29 cellular contexts compared by ENCODE assay signal in genomic region chr18:79367989-79368388, GRCh38. TPM values are rescaled to one million over a fixed set of nuclear protein-coding genes. Genes with fewer than 3 reads are reported as not detected.
DNase-seq lines count a peak whose midpoint lies in the region; ATAC-seq lines count a peak whose summit lies in the region.
"Had no signal": no experiment of that assay in that cellular context is flagged by ENCODE, and none has a peak within 500 bp of the region (broad histone marks: within the 10 kb centered on the region; RNA-seq: fewer than 3 reads in every experiment).

No MANE protein-coding gene starts in this region.

- H2AK5ac ChIP-seq in mesenchymal stem cell (ENCODE audit: low read length, severe bottlenecking), result no peak overlapping the region

- H3K27ac ChIP-seq in BLaER1 treated with 17β-estradiol and CSF1 and Interleukin-3, amounts not matched to agents 10 nM and 100 nM, result no peak overlapping the region
- H3K27ac ChIP-seq in KOPT-K1 (ENCODE audit: low read depth, low read length, poor library complexity, severe bottlenecking), result peak overlapping the region; percentile 32
- no peak overlapping the region for H3K27ac ChIP-seq in mesenchymal stem cell (ENCODE audit: low read length, poor library complexity, severe bottlenecking)
- H3K27ac ChIP-seq: epithelial cell of prostate, GM23248, heart right ventricle, upper lobe of right lung had no signal

- peaks cover 0 to 7% (median 0%) of the 10 kb centered on the region in 11 experiments; a peak in 2 of 22 replicates for H4K20me1 ChIP-seq in BLaER1 treated with 17β-estradiol and CSF1 and Interleukin-3, amounts not matched to agents 10 nM and 100 nM

- no peak overlapping the region for H2BK5ac ChIP-seq in mesenchymal stem cell (ENCODE audit: low read depth, low read length, poor library complexity, severe bottlenecking)

- no peak overlapping the region for H3K4ac ChIP-seq in mesenchymal stem cell (ENCODE audit: low read depth in 1 of 2, low read length in 2 of 2)

- no peak overlapping the region for H3K18ac ChIP-seq in mesenchymal stem cell (ENCODE audit: low read depth in 1 of 2, low read length in 2 of 2)

- H3K9ac ChIP-seq in BLaER1 treated with 17β-estradiol and CSF1 and Interleukin-3, amounts not matched to agents 10 nM and 100 nM, result no peak overlapping the region
- no peak overlapping the region for H3K9ac ChIP-seq in mesenchymal stem cell (ENCODE audit: low read length)
- H3K9ac ChIP-seq: GM23248 had no signal

- no peak overlapping the region for H2AFZ ChIP-seq in mesenchymal stem cell (ENCODE audit: low read depth, low read length)
- H2AFZ ChIP-seq: GM23248 had no signal

- H3K23ac ChIP-seq in mesenchymal stem cell (ENCODE audit: low read length in 2 of 2), result no peak overlapping the region

- H3K36me3 Mint-ChIP-seq in central memory CD8-positive, alpha-beta T cell (ENCODE audit: insufficient read depth), result peaks cover 10% of the 10 kb centered on the region

- H3K27me3 ChIP-seq in BLaER1 treated with 17β-estradiol and CSF1 and Interleukin-3, amounts not matched to agents 10 nM and 100 nM, result no peaks in the 10 kb centered on the region
- H3K27me3 ChIP-seq in mesenchymal stem cell (ENCODE audit: control insufficient read depth in 1 of 2, insufficient read depth in 1 of 2, low read length in 2 of 2), result no peaks in the 10 kb centered on the region
- H3K27me3 ChIP-seq: heart right ventricle, upper lobe of right lung had no signal

- H3K27me3 Mint-ChIP-seq in central memory CD8-positive, alpha-beta T cell, result no peaks in the 10 kb centered on the region
- H3K27me3 Mint-ChIP-seq: activated naive CD8-positive, alpha-beta T cell; brain had no signal

- peak overlapping the region; percentile 11 to 82 (median 66) for H3K4me2 ChIP-seq in BLaER1 treated with 17β-estradiol and CSF1 and Interleukin-3, amounts not matched to agents 10 nM and 100 nM
- no peak overlapping the region for H3K4me2 ChIP-seq in mesenchymal stem cell (ENCODE audit: low read length, poor library complexity, severe bottlenecking)

- H3K4me1 ChIP-seq in BLaER1 treated with 17β-estradiol and CSF1 and Interleukin-3, amounts not matched to agents 10 nM and 100 nM, result peaks cover 26 to 42% (median 34%) of the 10 kb centered on the region in 10 experiments
- H3K4me1 ChIP-seq in mesenchymal stem cell (ENCODE audit: control insufficient read depth, insufficient read depth, low read depth, low read length), result peaks cover 15% of the 10 kb centered on the region
- H3K4me1 ChIP-seq: upper lobe of right lung had no signal

- H3K4me3 ChIP-seq in BLaER1 treated with 17β-estradiol and CSF1 and Interleukin-3, amounts not matched to agents 10 nM and 100 nM, result no peak overlapping the region
- no peak overlapping the region for H3K4me3 ChIP-seq in mesenchymal stem cell (ENCODE audit: insufficient read depth in 1 of 2, low read depth in 1 of 2, low read length in 2 of 2)
- H3K4me3 ChIP-seq: GM23248, heart right ventricle, upper lobe of right lung had no signal

- H3K14ac ChIP-seq in mesenchymal stem cell (ENCODE audit: low read length in 2 of 2), result no peak overlapping the region

- 94% methylated on average over 18 of the region's 18 CpGs for WGBS in mesenchymal stem cell

- peak overlapping the region; percentile 43 for H4K91ac ChIP-seq in mesenchymal stem cell (ENCODE audit: low read length)

- no peak for ATAC-seq in central memory CD8-positive, alpha-beta T cell (replicated peaks; ENCODE audit: extremely low read depth, poor library complexity, severe bottlenecking)
- ATAC-seq in HG03196 (IDR thresholded peaks at IDR 0.05; ENCODE audit: unreplicated experiment), result no peak

- H3K4me3 Mint-ChIP-seq in central memory CD8-positive, alpha-beta T cell, result peak overlapping the region; percentile 19
- H3K4me3 Mint-ChIP-seq: activated naive CD8-positive, alpha-beta T cell; brain; neural crest cell had no signal

- no peak overlapping the region for H2BK12ac ChIP-seq in mesenchymal stem cell (ENCODE audit: low read length in 2 of 2)

- H2BK120ac ChIP-seq in mesenchymal stem cell (ENCODE audit: low read depth, low read length), result no peak overlapping the region

- no peak overlapping the region for H3K27ac Mint-ChIP-seq in central memory CD8-positive, alpha-beta T cell (ENCODE audit: low read depth)

- peaks cover 8 to 38% (median 17%) of the 10 kb centered on the region in 11 experiments; a peak in 20 of 22 replicates for H3K36me3 ChIP-seq in BLaER1 treated with 17β-estradiol and CSF1 and Interleukin-3, amounts not matched to agents 10 nM and 100 nM
- peaks cover 18% of the 10 kb centered on the region; the same call in 1 of the 2 replicates for H3K36me3 ChIP-seq in KOPT-K1 (ENCODE audit: insufficient read depth, low read length)
- peaks cover 7 to 32% of the 10 kb centered on the region in 2 experiments for H3K36me3 ChIP-seq in mesenchymal stem cell (ENCODE audit: control insufficient read depth in 1 of 2, insufficient read depth in 2 of 2, low read depth in 1 of 2, low read length in 2 of 2)

- H4K8ac ChIP-seq in mesenchymal stem cell (ENCODE audit: low read length), result no peak overlapping the region

- H3K79me1 ChIP-seq in mesenchymal stem cell (replicated peaks; ENCODE audit: low read length, poor library complexity, severe bottlenecking), result no peaks in the 10 kb centered on the region

- H3K9me3 ChIP-seq in BLaER1 treated with 17β-estradiol and CSF1 and Interleukin-3, amounts not matched to agents 10 nM and 100 nM (replicated peaks in 1 of 11), result peaks cover 0 to 7% (median 0%) of the 10 kb centered on the region in 11 experiments; a peak in 2 of 22 replicates
- H3K9me3 ChIP-seq in KOPT-K1 (ENCODE audit: insufficient read depth, low read length, poor library complexity, severe bottlenecking) (no peaks in the 10 kb centered on the region), mesenchymal stem cell (ENCODE audit: control insufficient read depth, low read length) (no peaks in the 10 kb centered on the region)
- H3K9me3 ChIP-seq: heart right ventricle, upper lobe of right lung had no signal

- H3K9me3 Mint-ChIP-seq in central memory CD8-positive, alpha-beta T cell, result no peaks in the 10 kb centered on the region

- peaks cover 22% of the 10 kb centered on the region for H3K4me1 Mint-ChIP-seq in central memory CD8-positive, alpha-beta T cell

- no peak overlapping the region for H2BK15ac ChIP-seq in mesenchymal stem cell (ENCODE audit: low read depth, poor library complexity, severe bottlenecking)

- no peak for DNase-seq in central memory CD8-positive, alpha-beta T cell (ENCODE audit: low spot score in 2 of 2)
- no peak for DNase-seq in mesenchymal stem cell
- no peak for DNase-seq in HuH-7.5 (ENCODE audit: low spot score)
- DNase-seq in NAMALWA (ENCODE audit: low spot score), result no peak
- no peak for DNase-seq in effector CD4-positive, alpha-beta T cell
- DNase-seq: ACHN; activated CD4-positive, alpha-beta T cell treated with anti-CD3 and anti-CD28 coated beads, Interleukin-2, amount 50 U/mL, for 48 hours; activated CD4-positive, CD25-positive, alpha-beta regulatory T cell; effector CD8-positive, alpha-beta T cell; foreskin fibroblast; GM23248; heart right ventricle; kidney glomerular epithelial cell; NCI-H1105 treated with DMSO at 0.1 percent for 48 hours; NCI-H2029; NCI-H226; NCI-H69; right cardiac atrium; SIG-M5; stimulated activated CD4-positive, alpha-beta T cell treated with anti-CD3 and anti-CD28 coated beads, Interleukin-2, amount 100 ng/mL, for 48 hours; T-helper 1 cell; upper lobe of right lung had no signal

RNA-seq across cellular contexts. Expression of gene NFATC1, which starts 27.7 kb away (rescaled TPM):
- polyA plus RNA-seq in mesenchymal stem cell (2013, experiment 1 of 2), result 9.9 TPM
- 10.1 TPM for polyA plus RNA-seq in mesenchymal stem cell (2013, experiment 2 of 2)
